In the genomic region with DNA sequence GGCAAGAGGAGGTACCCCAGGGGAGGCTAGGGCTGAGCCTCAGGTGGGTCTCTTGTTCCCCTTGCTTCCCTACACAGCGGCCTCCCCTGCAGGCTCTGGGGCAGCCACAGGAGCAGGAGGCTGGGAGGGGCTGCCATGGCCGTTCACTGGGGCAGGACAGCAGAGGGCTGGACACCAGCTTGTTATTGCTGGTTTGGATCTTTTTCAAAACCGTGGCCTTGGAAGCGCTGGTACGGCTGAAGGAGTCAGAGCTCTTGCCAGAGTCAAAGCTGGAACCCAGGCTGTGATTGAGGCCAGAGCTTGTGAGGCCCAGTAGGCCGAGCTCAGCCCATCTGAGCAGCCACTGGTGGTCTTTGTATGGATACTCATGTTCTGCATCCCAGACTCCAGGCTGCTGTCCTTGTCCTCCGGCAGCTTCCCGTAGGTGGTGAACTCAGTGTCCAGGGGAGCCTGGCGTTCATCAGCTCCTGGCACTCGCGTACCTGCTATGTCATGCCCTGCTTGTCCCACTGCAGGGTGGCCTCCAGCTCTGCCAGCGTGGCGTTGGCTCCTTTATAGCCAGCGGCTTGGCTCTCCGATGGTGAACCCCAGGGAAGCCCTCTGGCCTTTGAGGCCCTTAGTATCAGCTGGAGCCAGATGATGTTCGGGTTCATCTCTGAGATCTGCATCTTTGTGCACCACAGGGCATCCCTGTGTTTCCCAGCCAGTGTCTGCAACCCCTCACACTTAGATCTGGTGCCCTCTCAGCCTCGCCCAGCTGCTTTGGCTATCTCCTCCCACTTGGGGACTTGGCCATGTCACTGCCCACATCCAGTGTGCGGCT, we compare ENCODE assay signal across 21 cellular contexts.
"Had no signal": no experiment of that assay in that cellular context is flagged by ENCODE, and none has a peak within 500 bp of the region (broad histone marks: within the 10 kb centered on the region; RNA-seq: fewer than 3 reads in every experiment).

No MANE protein-coding gene starts in this region.

- H3K27me3 Mint-ChIP-seq: activated CD4-positive, alpha-beta T cell treated with anti-CD3 and anti-CD28 coated beads for 36 hours; activated naive CD8-positive, alpha-beta T cell treated with anti-CD3 and anti-CD28 coated beads, Interleukin-2, amount 50 U/mL, for 24 hours; activated T-cell treated with anti-CD3 and anti-CD28 coated beads, Interleukin-2, amount 50 U/mL, for 24 hours; stimulated activated naive CD8-positive, alpha-beta T cell treated with anti-CD3 and anti-CD28 coated beads, Interleukin-15, amount 100 ng/mL, for 72 hours had no signal

- H3K4me3 ChIP-seq: lung, psoas muscle, skin epidermis, upper lobe of right lung had no signal

- H3K36me3 ChIP-seq: upper lobe of right lung had no signal

- H3K9me3 Mint-ChIP-seq: activated CD4-positive, alpha-beta memory T cell treated with anti-CD3 and anti-CD28 coated beads, Interleukin-2, amount 10 ng/mL, durations not matched to agents 7 days and 5 days; activated naive CD4-positive, alpha-beta T cell treated with anti-CD3 and anti-CD28 coated beads, Interleukin-2, amount 10 ng/mL, durations not matched to agents 7 days and 5 days; activated naive CD8-positive, alpha-beta T cell treated with anti-CD3 and anti-CD28 coated beads, Interleukin-2, amount 50 U/mL, for 24 hours; activated T-cell treated with anti-CD3 and anti-CD28 coated beads, Interleukin-2, amount 50 U/mL, for 24 hours; endodermal cell; naive B cell; neural crest cell; stimulated activated naive CD8-positive, alpha-beta T cell treated with anti-CD3 and anti-CD28 coated beads, Interleukin-15, amount 100 ng/mL, for 72 hours had no signal

- H3K4me3 Mint-ChIP-seq: activated CD4-positive, alpha-beta memory T cell treated with anti-CD3 and anti-CD28 coated beads, Interleukin-2, amount 10 ng/mL, durations not matched to agents 7 days and 5 days; activated CD4-positive, alpha-beta T cell treated with anti-CD3 and anti-CD28 coated beads for 36 hours; activated CD8-positive, alpha-beta memory T cell treated with anti-CD3 and anti-CD28 coated beads, Interleukin-2, amount 10 ng/mL, durations not matched to agents 7 days and 5 days; activated naive CD4-positive, alpha-beta T cell treated with anti-CD3 and anti-CD28 coated beads, Interleukin-2, amount 10 ng/mL, durations not matched to agents 7 days and 5 days; activated naive CD8-positive, alpha-beta T cell treated with anti-CD3 and anti-CD28 coated beads, Interleukin-2, amount 50 U/mL, for 24 hours; activated T-cell treated with anti-CD3 and anti-CD28 coated beads, Interleukin-2, amount 50 U/mL, for 24 hours; endodermal cell; naive B cell; neural crest cell; stimulated activated naive CD8-positive, alpha-beta T cell treated with anti-CD3 and anti-CD28 coated beads, Interleukin-15, amount 100 ng/mL, for 72 hours had no signal

- ATAC-seq: activated CD4-positive, alpha-beta T cell treated with anti-CD3 and anti-CD28 coated beads for 36 hours; activated CD8-positive, alpha-beta memory T cell treated with anti-CD3 and anti-CD28 coated beads, Interleukin-2, amount 10 ng/mL, durations not matched to agents 7 days and 5 days; activated naive CD8-positive, alpha-beta T cell treated with anti-CD3 and anti-CD28 coated beads, Interleukin-2, amount 50 U/mL, for 24 hours; psoas muscle; right cardiac atrium; stimulated activated naive CD8-positive, alpha-beta T cell treated with anti-CD3 and anti-CD28 coated beads, Interleukin-15, amount 100 ng/mL, for 72 hours; upper lobe of right lung had no signal

- H3K27ac Mint-ChIP-seq: activated CD4-positive, alpha-beta memory T cell treated with anti-CD3 and anti-CD28 coated beads, Interleukin-2, amount 10 ng/mL, durations not matched to agents 7 days and 5 days; activated CD4-positive, alpha-beta T cell treated with anti-CD3 and anti-CD28 coated beads for 36 hours; activated CD8-positive, alpha-beta memory T cell treated with anti-CD3 and anti-CD28 coated beads, Interleukin-2, amount 10 ng/mL, durations not matched to agents 7 days and 5 days; activated naive CD4-positive, alpha-beta T cell treated with anti-CD3 and anti-CD28 coated beads, Interleukin-2, amount 10 ng/mL, durations not matched to agents 7 days and 5 days; activated naive CD8-positive, alpha-beta T cell treated with anti-CD3 and anti-CD28 coated beads, Interleukin-2, amount 50 U/mL, for 24 hours; activated T-cell treated with anti-CD3 and anti-CD28 coated beads, Interleukin-2, amount 50 U/mL, for 24 hours; endodermal cell; stimulated activated naive CD8-positive, alpha-beta T cell treated with anti-CD3 and anti-CD28 coated beads, Interleukin-15, amount 100 ng/mL, for 72 hours had no signal

- H3K36me3 Mint-ChIP-seq: activated CD8-positive, alpha-beta memory T cell treated with anti-CD3 and anti-CD28 coated beads, Interleukin-2, amount 10 ng/mL, durations not matched to agents 7 days and 5 days; activated naive CD4-positive, alpha-beta T cell treated with anti-CD3 and anti-CD28 coated beads, Interleukin-2, amount 10 ng/mL, durations not matched to agents 7 days and 5 days; naive B cell had no signal

- H3K27ac ChIP-seq: epithelial cell of prostate, psoas muscle, upper lobe of right lung had no signal

- H3K27me3 ChIP-seq: upper lobe of right lung had no signal

- H3K9me3 ChIP-seq: psoas muscle, upper lobe of right lung had no signal

- DNase-seq: activated CD4-positive, alpha-beta memory T cell treated with anti-CD3 and anti-CD28 coated beads, Interleukin-2, amount 10 ng/mL, durations not matched to agents 7 days and 5 days; activated CD4-positive, alpha-beta T cell treated with anti-CD3 and anti-CD28 coated beads for 36 hours; activated CD8-positive, alpha-beta memory T cell treated with anti-CD3 and anti-CD28 coated beads, Interleukin-2, amount 10 ng/mL, durations not matched to agents 7 days and 5 days; activated effector memory CD4-positive, alpha-beta T cell treated with Interleukin-2 at 50 U/mL for 16 hours; activated naive CD4-positive, alpha-beta T cell treated with anti-CD3 and anti-CD28 coated beads, Interleukin-2, amount 10 ng/mL, durations not matched to agents 7 days and 5 days; activated naive CD8-positive, alpha-beta T cell treated with anti-CD3 and anti-CD28 coated beads, Interleukin-2, amount 50 U/mL, for 24 hours; activated T-cell treated with anti-CD3 and anti-CD28 coated beads, Interleukin-2, amount 50 U/mL, for 24 hours; endodermal cell; foreskin melanocyte; glutamatergic neuron; hippocampal formation; islet precursor cell; naive B cell; psoas muscle; right cardiac atrium; stimulated activated naive CD8-positive, alpha-beta T cell treated with anti-CD3 and anti-CD28 coated beads, Interleukin-15, amount 100 ng/mL, for 72 hours; upper lobe of right lung had no signal
